11 cellular contexts compared by ENCODE assay signal in genomic region chr2:163800889-163801498, GRCh38.
DNase-seq lines count a peak whose midpoint lies in the region; ATAC-seq and TF ChIP-seq lines count a peak whose summit lies in the region.
"Had no signal": no experiment of that assay in that cellular context is flagged by ENCODE, and none has a peak within 500 bp of the region (broad histone marks: within the 10 kb centered on the region; RNA-seq: fewer than 3 reads in every experiment).

No MANE protein-coding gene starts in this region.

- H3K9me2 ChIP-seq in hepatocyte (replicated peaks; ENCODE audit: insufficient read depth): no peaks in the 10 kb centered on the region

- no peak for TF ChIP-seq POLR2A in esophagus muscularis mucosa (IDR thresholded peaks at IDR 0.05; ENCODE audit: low read depth)

- H3K4me1 ChIP-seq in hepatocyte (ENCODE audit: insufficient read depth): peaks cover 5% of the 10 kb centered on the region
- peaks cover 19% of the 10 kb centered on the region for H3K4me1 ChIP-seq in skeletal muscle satellite cell (ENCODE audit: control insufficient read depth, insufficient read depth, low read length)
- peaks cover 0 to 9% (median 2%) of the 10 kb centered on the region in 4 donors for H3K4me1 ChIP-seq in esophagus muscularis mucosa

- H3K27ac ChIP-seq in hepatocyte (no peak overlapping the region), esophagus muscularis mucosa (replicated peaks in 1 of 4) (no peak overlapping the region)
- H3K27ac ChIP-seq: coronary artery, RWPE1 had no signal

- no peak for TF ChIP-seq CTCF in hepatocyte (IDR thresholded peaks at IDR 0.05; ENCODE audit: poor library complexity)
- no peak for TF ChIP-seq CTCF in esophagus muscularis mucosa (IDR thresholded peaks at IDR 0.05)

- H3K4me2 ChIP-seq in hepatocyte: peak overlapping the region; percentile 59
- H3K4me2 ChIP-seq in skeletal muscle satellite cell (ENCODE audit: low read length): peak overlapping the region; percentile 56

- no peak for TF ChIP-seq EP300 in esophagus muscularis mucosa (IDR thresholded peaks at IDR 0.05)

- 23% methylated on average over 4 of the region's 4 CpGs for WGBS in hepatocyte (ENCODE audit: low lambda C conversion rate, missing lambda C conversion rate)
- 48% methylated on average over 4 of the region's 4 CpGs for WGBS in esophagus muscularis mucosa

- H3K27me3 ChIP-seq in hepatocyte (no peaks in the 10 kb centered on the region), skeletal muscle satellite cell (ENCODE audit: control insufficient read depth, insufficient read depth, low read length) (no peaks in the 10 kb centered on the region), esophagus muscularis mucosa (no peaks in the 10 kb centered on the region)

- no peak overlapping the region for H3K9ac ChIP-seq in skeletal muscle satellite cell (ENCODE audit: low read depth, low read length)

- H2AFZ ChIP-seq in hepatocyte: no peak overlapping the region

- intact Hi-C loops in esophagus muscularis mucosa (cut with DNase I): no loop called here

- ATAC-seq in GM19463 (IDR thresholded peaks at IDR 0.05; ENCODE audit: unreplicated experiment) (no peak), GM19324 (IDR thresholded peaks at IDR 0.05; ENCODE audit: low FRiP score, unreplicated experiment) (no peak)

- H3K4me3 ChIP-seq in hepatocyte (no peak overlapping the region), skeletal muscle satellite cell (ENCODE audit: low read length) (peak overlapping the region; percentile 9), esophagus muscularis mucosa (no peak overlapping the region)
- H3K4me3 ChIP-seq: coronary artery had no signal

- H3K79me2 ChIP-seq in hepatocyte: no peaks in the 10 kb centered on the region

- H3K36me3 ChIP-seq in hepatocyte (replicated peaks; ENCODE audit: insufficient read depth, low read depth) (no peaks in the 10 kb centered on the region), skeletal muscle satellite cell (ENCODE audit: insufficient read depth, low read length) (no peaks in the 10 kb centered on the region), esophagus muscularis mucosa (no peaks in the 10 kb centered on the region)

- H3K9me3 ChIP-seq in hepatocyte (ENCODE audit: low read depth) (no peaks in the 10 kb centered on the region), skeletal muscle satellite cell (replicated peaks; ENCODE audit: low read length) (no peaks in the 10 kb centered on the region), esophagus muscularis mucosa (no peaks in the 10 kb centered on the region)

- DNase-seq in NCI-H1092 treated with DMSO at 0.1 percent for 48 hours (lab: John Stamatoyannopoulos, UW) (peak; percentile 32), NCI-H1092 (lab: John Stamatoyannopoulos, UW) (no peak), SHP77 (lab: John Stamatoyannopoulos, UW) (peak; percentile 2 to 24), hepatocyte (ENCODE audit: low spot score) (peak; percentile 58), esophagus muscularis mucosa (ENCODE audit: extremely low spot score) (no peak)
- DNase-seq: kidney had no signal

- no peaks in the 10 kb centered on the region for H4K20me1 ChIP-seq in hepatocyte (ENCODE audit: insufficient read depth, poor library complexity, severe bottlenecking)

Comparison
In these comparisons a context has a peak if more than half of its experiments do, and no peak if none do; other contexts are left out.
1. DNase-seq: peak in NCI-H1092 treated with DMSO at 0.1 percent for 48 hours (single experiment), SHP77 (2 of 2) and hepatocyte (single experiment); none in NCI-H1092 (single experiment) and esophagus muscularis mucosa (single experiment).